2 cellular contexts compared by ENCODE assay signal in genomic region chr19:46607441-46607841, GRCh38.
TF ChIP-seq lines count a peak whose summit lies in the region.

No MANE protein-coding gene starts in this region.

TF ChIP-seq in SK-N-SH, 30 proteins besides CTCF, POLR2A, EP300 and RAD21 (continued from another document):
- no peak for TF ChIP-seq ZBTB33 (IDR thresholded peaks at IDR 0.05; ENCODE audit: borderline replicate concordance, low read depth)
- TF ChIP-seq GABPA (IDR thresholded peaks at IDR 0.05; ENCODE audit: low read depth) = no peak
- TF ChIP-seq CHD2 (IDR thresholded peaks at IDR 0.05; ENCODE audit: low read length, partially characterized antibody) = no peak
- no peak for TF ChIP-seq TCF12 (IDR thresholded peaks at IDR 0.05)
- no peak for TF ChIP-seq SMC3 (IDR thresholded peaks at IDR 0.05; ENCODE audit: low read depth, low read length)
- TF ChIP-seq TEAD4 (IDR thresholded peaks at IDR 0.05; ENCODE audit: borderline replicate concordance, insufficient read depth) = no peak
- TF ChIP-seq GATA2 (CRISPR knock-in tag; IDR thresholded peaks at IDR 0.05) = no peak
- no peak for TF ChIP-seq FOSL2 (IDR thresholded peaks at IDR 0.05; ENCODE audit: borderline replicate concordance, low read depth)
- TF ChIP-seq NRF1 (IDR thresholded peaks at IDR 0.05; ENCODE audit: low read depth, low read length) = no peak
- TF ChIP-seq TAF1 (IDR thresholded peaks at IDR 0.05; ENCODE audit: borderline replicate concordance, low read depth, low read length) = no peak
- no peak for TF ChIP-seq POLR2AphosphoS5 (IDR thresholded peaks at IDR 0.05; ENCODE audit: low read depth, low read length)
- no peak for TF ChIP-seq FOXJ3 (CRISPR knock-in tag; IDR thresholded peaks at IDR 0.05)
- TF ChIP-seq MEF2A (IDR thresholded peaks at IDR 0.05; ENCODE audit: borderline replicate concordance, low read depth) = no peak

TF ChIP-seq in SK-N-SH treated with all-trans-retinoic acid at 6 μM for 48 hours, 23 proteins besides CTCF, POLR2A, EP300 and RAD21 (continued from another document):
- TF ChIP-seq TSHZ2 (CRISPR knock-in tag; IDR thresholded peaks at IDR 0.05) (no peak), CSRNP3 (CRISPR knock-in tag; IDR thresholded peaks at IDR 0.05) (no peak), PATZ1 (CRISPR knock-in tag; IDR thresholded peaks at IDR 0.05; ENCODE audit: borderline replicate concordance) (no peak), GLIS3 (CRISPR knock-in tag; IDR thresholded peaks at IDR 0.05) (no peak), BACH2 (CRISPR knock-in tag; IDR thresholded peaks at IDR 0.05; ENCODE audit: borderline replicate concordance) (no peak), ARNTL (CRISPR knock-in tag; IDR thresholded peaks at IDR 0.05; ENCODE audit: borderline replicate concordance, low read depth) (no peak), CSDC2 (CRISPR knock-in tag; IDR thresholded peaks at IDR 0.05) (no peak), PPARA (CRISPR knock-in tag; IDR thresholded peaks at IDR 0.05; ENCODE audit: borderline replicate concordance) (no peak)
TF ChIP-seq in SK-N-SH treated with all-trans-retinoic acid at 6 μM for 48 hours: peak in this region for 0.
